In genomic region chr5:140965905-140966292, GRCh38 we compare ENCODE assay signal across 8 cellular contexts. TPM values are rescaled to one million over a fixed set of nuclear protein-coding genes. Genes with fewer than 3 reads are reported as not detected.
DNase-seq lines count a peak whose midpoint lies in the region; TF ChIP-seq lines count a peak whose summit lies in the region.

No MANE protein-coding gene starts in this region.

- no peak for TF ChIP-seq CTCF in Calu3 (IDR thresholded peaks at IDR 0.05; ENCODE audit: unreplicated experiment)
- no peak for TF ChIP-seq CTCF in PC-9 (conservative IDR thresholded peaks at IDR 0.05)
- TF ChIP-seq CTCF in fibroblast of the aortic adventitia (IDR thresholded peaks at IDR 0.05; ENCODE audit: insufficient read depth, low read length): no peak

- H2AFZ ChIP-seq in PC-9 (peak overlapping the region; percentile 73), trophoblast cell (ENCODE audit: insufficient read depth, low read length, poor library complexity) (peak overlapping the region; percentile 9)

- WGBS in trophoblast cell (ENCODE audit: extremely low coverage, insufficient coverage, insufficient read length): no CpG with 5 or more reads among the region's 9 CpGs

- H3K79me2 ChIP-seq in PC-9 (ENCODE audit: low read depth) (no peaks in the 10 kb centered on the region), trophoblast cell (ENCODE audit: control insufficient read depth, insufficient read depth, low read length, poor library complexity) (no peaks in the 10 kb centered on the region)

- peak overlapping the region; percentile 2 for H3K9ac ChIP-seq in trophoblast cell (ENCODE audit: low read length)

- H3K23ac ChIP-seq in trophoblast cell (ENCODE audit: low read length): no peak overlapping the region

- no peak overlapping the region for H4K91ac ChIP-seq in trophoblast cell (ENCODE audit: low read depth, low read length)

- no peak overlapping the region for H2BK120ac ChIP-seq in trophoblast cell (ENCODE audit: insufficient read depth, low read length, poor library complexity)

- H2AK5ac ChIP-seq in trophoblast cell (ENCODE audit: low read length): no peak overlapping the region

- no peaks in the 10 kb centered on the region for H3K36me3 ChIP-seq in PC-9 (ENCODE audit: low read depth)
- H3K36me3 ChIP-seq in trophoblast cell (ENCODE audit: control insufficient read depth in 1 of 2, insufficient read depth in 2 of 2, low read length in 2 of 2): no peaks in the 10 kb centered on the region

- CTCF ChIA-PET in Calu3 (lab: Charles Lee): interaction anchor here (0.7 to 2.1 kb wide), 6 partner anchors 11 to 128 kb away, joined by 3 to 13 read pairs (median 3); no protein-coding TSS in a partner anchor
- CTCF ChIA-PET in PC-9 (lab: Charles Lee): interaction anchor here (0.7 to 1.2 kb wide), 2 partner anchors 74 to 129 kb away, joined by 3 to 6 read pairs; partner anchors contain the start of gene PCDHB2

- H3K27me3 ChIP-seq in PC-9 (ENCODE audit: insufficient read depth, low read depth) (no peaks in the 10 kb centered on the region), trophoblast cell (ENCODE audit: insufficient read depth, low read length) (no peaks in the 10 kb centered on the region)

- intact Hi-C loops in Calu3 (cut with micrococcal nuclease; ENCODE audit: unreplicated experiment) (loop anchor here (1.0 to 2.0 kb wide), 2 partner anchors 39 to 75 kb away; no protein-coding TSS in a partner anchor), PC-9 (cut with micrococcal nuclease; ENCODE audit: unreplicated experiment) (loop anchor here (1.0 kb wide), 1 partner anchor 38 kb away; no protein-coding TSS in a partner anchor)

- no peak overlapping the region for H2BK5ac ChIP-seq in trophoblast cell (ENCODE audit: low read depth, low read length, poor library complexity)

- H3K4me3 Mint-ChIP-seq in Calu3 (ENCODE audit: low read depth, unreplicated experiment): peak overlapping the region; percentile 99

- H2BK12ac ChIP-seq in trophoblast cell (ENCODE audit: low read length): no peak overlapping the region

- no peak overlapping the region for H4K8ac ChIP-seq in trophoblast cell (ENCODE audit: low read depth, low read length)

- no peaks in the 10 kb centered on the region for H3K9me3 Mint-ChIP-seq in Calu3 (ENCODE audit: low read depth, unreplicated experiment)

- H3K18ac ChIP-seq in trophoblast cell (ENCODE audit: low read length): no peak overlapping the region

- POLR2A ChIA-PET in PC-9 (lab: Charles Lee; ENCODE audit: unreplicated experiment): interaction anchor here (0.6 kb wide), 2 partner anchors 22 to 318 kb away, joined by 3 read pairs; partner anchors contain the start of gene IK

- H3K36me3 Mint-ChIP-seq in Calu3 (ENCODE audit: insufficient read depth, unreplicated experiment): peaks cover 17% of the 10 kb centered on the region

- no peaks in the 10 kb centered on the region for H3K9me3 ChIP-seq in PC-9 (ENCODE audit: insufficient read depth, low read depth)
- H3K9me3 ChIP-seq in trophoblast cell (ENCODE audit: insufficient read depth, low read depth, low read length): no peaks in the 10 kb centered on the region

- no peak overlapping the region for H3K4ac ChIP-seq in trophoblast cell (ENCODE audit: low read depth, low read length)

- no peak overlapping the region for H3K14ac ChIP-seq in trophoblast cell (ENCODE audit: low read length)

- peak overlapping the region; percentile 97 for H3K27ac Mint-ChIP-seq in Calu3 (ENCODE audit: unreplicated experiment)

- no peaks in the 10 kb centered on the region for H3K27me3 Mint-ChIP-seq in Calu3 (ENCODE audit: unreplicated experiment)

- H3F3A ChIP-seq in PC-9 (ENCODE audit: insufficient read depth, low read depth): no peaks in the 10 kb centered on the region

- H4K20me1 ChIP-seq in PC-9 (ENCODE audit: insufficient read depth): no peaks in the 10 kb centered on the region

- TSS peak; percentile 69 for BruUV-seq in Calu3 (replicated peaks; lab: Mats Ljungman, UMichigan)
- BruUV-seq in PC-9 (replicated peaks; lab: Mats Ljungman, UMichigan): no TSS peak

- no peak overlapping the region for H4K12ac ChIP-seq in trophoblast cell (ENCODE audit: low read depth, low read length)

- DNase-seq in Calu3 (peak; percentile 34), PC-9 (no peak), fibroblast of the aortic adventitia (ENCODE audit: low read depth) (no peak), trophoblast cell (no peak), MV-4-11 (lab: John Stamatoyannopoulos, UW) (no peak), HuH-7 (ENCODE audit: low spot score) (no peak)
- DNase-seq in stimulated activated CD4-positive, alpha-beta T cell treated with anti-CD3 and anti-CD28 coated beads, Interleukin-4, amount 100 ng/mL, for 24 hours: no peak
- DNase-seq in activated naive CD4-positive, alpha-beta T cell (lab: John Stamatoyannopoulos, UW): no peak

- peaks cover 44% of the 10 kb centered on the region for H3K4me1 Mint-ChIP-seq in Calu3 (ENCODE audit: low read depth, unreplicated experiment)

- no peaks in the 10 kb centered on the region for H3K9me2 ChIP-seq in PC-9 (ENCODE audit: insufficient read depth)

- H3K79me1 ChIP-seq in trophoblast cell (ENCODE audit: low read length): no peaks in the 10 kb centered on the region

- H3K4me3 ChIP-seq in PC-9: peak overlapping the region; percentile 58
- peak overlapping the region; percentile 25 for H3K4me3 ChIP-seq in fibroblast of the aortic adventitia (ENCODE audit: low read depth, low read length)
- H3K4me3 ChIP-seq in trophoblast cell (ENCODE audit: low read depth, low read length): peak overlapping the region; percentile 75

- H3K4me1 ChIP-seq in PC-9 (replicated peaks; ENCODE audit: insufficient read depth) (no peaks in the 10 kb centered on the region), trophoblast cell (ENCODE audit: control insufficient read depth in 1 of 2, insufficient read depth in 2 of 2, low read length in 2 of 2) (peaks cover 9% of the 10 kb centered on the region in 2 experiments)

- H3K4me2 ChIP-seq in PC-9: peak overlapping the region; percentile 74
- peak overlapping the region; percentile 98 for H3K4me2 ChIP-seq in trophoblast cell (ENCODE audit: low read length)

- H3K27ac ChIP-seq in PC-9 (no peak overlapping the region), trophoblast cell (ENCODE audit: low read depth, low read length) (no peak overlapping the region)

RNA-seq across cellular contexts. Expression of gene PCDHAC2, which starts 0.4 kb away (rescaled TPM):
- 12.6 and 17.1 TPM in 2 replicates for total RNA-seq in Calu3 (2022)
- 2.8 and 3.4 TPM in 2 replicates for total RNA-seq in PC-9 (2021)
- 0.57 TPM in 1 of 2 replicates, not detected in the other for total RNA-seq in fibroblast of the aortic adventitia (ENCODE audit: low replicate concordance)
- 2.2 and 2.4 TPM in 2 replicates for polyA plus RNA-seq in trophoblast cell (2013)

RNA-seq across cellular contexts. Expression of gene PCDHAC1, which starts 39.8 kb away (rescaled TPM):
- total RNA-seq in Calu3 (2022) (2.8 and 3.7 TPM in 2 replicates), PC-9 (2021) (0.88 and 0.90 TPM in 2 replicates), fibroblast of the aortic adventitia (ENCODE audit: low replicate concordance) (0.16 TPM in 1 of 2 replicates, not detected in the other)
- polyA plus RNA-seq in trophoblast cell (2013): 1.5 and 1.6 TPM in 2 replicates

Comparison
In these comparisons a context has a peak if more than half of its experiments do, and no peak if none do; other contexts are left out.
1. H3K4me3 ChIP-seq: peak in every context shown above with its lines; median percentile 75 in trophoblast cell; 58 in PC-9; 25 in fibroblast of the aortic adventitia.